10 cellular contexts compared by ENCODE assay signal in the genomic region with DNA sequence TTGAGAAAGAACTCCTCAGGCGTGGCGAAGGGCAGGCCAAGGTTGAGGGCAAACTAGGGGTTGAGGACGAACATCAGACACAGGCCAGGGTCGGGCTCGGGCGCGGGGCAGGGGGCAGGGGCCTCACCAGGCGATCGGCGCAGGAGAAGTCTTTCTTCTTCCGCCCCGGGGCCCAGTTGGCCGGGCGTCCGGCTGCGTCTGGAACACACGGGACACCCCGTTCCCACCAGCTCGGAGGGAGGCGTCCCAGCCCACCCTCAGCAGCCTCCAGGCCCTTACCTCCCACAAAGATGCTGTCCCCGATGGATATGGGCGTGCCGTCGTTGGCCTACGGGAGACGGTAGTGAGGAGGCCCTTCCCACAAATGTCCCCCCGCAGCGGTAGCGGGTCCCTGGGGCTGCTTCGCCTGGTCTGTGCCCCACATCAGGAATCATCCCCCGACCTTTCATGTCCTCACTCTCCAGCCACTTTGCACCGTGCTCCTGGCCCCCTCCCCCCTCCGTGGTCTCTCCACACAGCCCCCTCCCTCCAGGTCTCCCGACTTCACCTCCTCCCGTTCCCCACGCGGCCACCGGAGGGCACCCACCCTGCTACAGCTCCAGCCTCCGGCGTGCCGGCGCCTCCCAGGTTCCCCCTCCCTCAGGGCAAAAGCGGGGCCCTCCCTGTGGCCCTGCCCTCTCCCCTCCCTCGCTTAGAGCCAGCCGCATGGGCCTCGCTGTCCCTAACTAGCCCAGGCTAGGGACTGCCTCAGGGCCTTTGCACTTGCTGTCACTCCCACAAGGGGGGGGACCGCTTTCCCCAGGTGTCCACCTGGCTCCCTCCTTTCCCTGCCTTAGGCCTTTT. TPM values are rescaled to one million over a fixed set of nuclear protein-coding genes. Genes with fewer than 3 reads are reported as not detected.
DNase-seq lines count a peak whose midpoint lies in the region; ATAC-seq, FAIRE-seq and TF ChIP-seq lines count a peak whose summit lies in the region.
"Had no signal": no experiment of that assay in that cellular context is flagged by ENCODE, and none has a peak within 500 bp of the region (broad histone marks: within the 10 kb centered on the region; RNA-seq: fewer than 3 reads in every experiment).

No MANE protein-coding gene starts in this region.

- no peaks in the 10 kb centered on the region for H3K27me3 ChIP-seq in HUES64 (ENCODE audit: insufficient read depth, low read length)
- H3K27me3 ChIP-seq in colonic mucosa, result no peaks in the 10 kb centered on the region
- H3K27me3 ChIP-seq in ovary, result no peaks in the 10 kb centered on the region

- TF ChIP-seq EP300 in ovary (IDR thresholded peaks at IDR 0.05), result no peak

- H3K27ac ChIP-seq in HUES64 (ENCODE audit: low read depth, low read length) (0 out of 2 replicates have a peak overlapping the region, but pooled peaks have one; percentile 29), colonic mucosa (no peak overlapping the region), ovary (peak overlapping the region; percentile 65 to 68), kidney (ENCODE audit: low read depth in 2 of 2, low read length in 2 of 2) (no peak overlapping the region)

- FAIRE-seq in kidney (lab: Jason Lieb, UNC), result no peak

- H3K9ac ChIP-seq in HUES64 (ENCODE audit: low read depth, low read length), result no peak overlapping the region
- H3K9ac ChIP-seq in colonic mucosa (ENCODE audit: low read depth in 2 of 2, low read length in 2 of 2), result no peak overlapping the region
- H3K9ac ChIP-seq in kidney (ENCODE audit: low read length in 2 of 2), result no peak overlapping the region

- no peak for TF ChIP-seq CTCF in colonic mucosa (IDR thresholded peaks at IDR 0.05)
- TF ChIP-seq CTCF in ovary (IDR thresholded peaks at IDR 0.05), result peak in 1 of 3 donors; percentile 10
- TF ChIP-seq CTCF in kidney (IDR thresholded peaks at IDR 0.05; ENCODE audit: borderline replicate concordance, extremely low read depth, insufficient read depth), result no peak

- H3K9me3 ChIP-seq in HUES64 (ENCODE audit: insufficient read depth, low read depth, low read length) (no peaks in the 10 kb centered on the region), colonic mucosa (no peaks in the 10 kb centered on the region), ovary (no peaks in the 10 kb centered on the region), kidney (ENCODE audit: control insufficient read depth in 1 of 2, low read length in 2 of 2) (no peaks in the 10 kb centered on the region)

- ATAC-seq in GM18868 (IDR thresholded peaks at IDR 0.05; ENCODE audit: unreplicated experiment), result no peak
- ATAC-seq: activated CD8-positive, alpha-beta T cell treated with anti-CD3 and anti-CD28 coated beads, Interleukin-2, amount 10 ng/mL, durations not matched to agents 7 days and 5 days had no signal

- peak; percentile 7 for DNase-seq in NCI-H2171 (lab: John Stamatoyannopoulos, UW)
- no peak for DNase-seq in NCI-H2171 treated with DMSO at 0.1 percent for 48 hours (lab: John Stamatoyannopoulos, UW)
- DNase-seq in colonic mucosa, result peak; percentile 26
- peak; percentile 54 to 89 (median 56) for DNase-seq in ovary
- no peak for DNase-seq in kidney
- no peak for DNase-seq in NCI-H1048 (lab: John Stamatoyannopoulos, UW)
- DNase-seq: activated CD8-positive, alpha-beta T cell treated with anti-CD3 and anti-CD28 coated beads, Interleukin-2, amount 10 ng/mL, durations not matched to agents 7 days and 5 days; stimulated activated CD4-positive, alpha-beta T cell treated with anti-CD3 and anti-CD28 coated beads, Interleukin-2, amount 100 ng/mL, for 48 hours had no signal

- H3K4me1 ChIP-seq in HUES64 (ENCODE audit: insufficient read depth, low read length) (0 out of 2 replicates have a peak, but pooled peaks cover under 1% of the 10 kb centered on the region), colonic mucosa (peaks cover 15% of the 10 kb centered on the region), ovary (ENCODE audit: insufficient read depth) (peaks cover 17% of the 10 kb centered on the region), kidney (ENCODE audit: control insufficient read depth in 1 of 2, insufficient read depth in 1 of 2, low read depth in 1 of 2, low read length in 2 of 2) (peaks cover 8 to 14% of the 10 kb centered on the region in 2 donors)

- intact Hi-C loops in colonic mucosa (cut with DNase I) (loop anchor here (10.0 kb wide), 1 partner anchor 48 kb away; the partner anchor contains the start of genes FUZ and MED25), ovary (cut with DNase I) (loop anchor here in 1 of 4 donors (5.0 kb wide), 1 partner anchor 55 kb away; no protein-coding TSS in a partner anchor), kidney (cut with DNase I) (no loop called here)

- TF ChIP-seq POLR2A in ovary (IDR thresholded peaks at IDR 0.05), result no peak

- peaks cover 64% of the 10 kb centered on the region for H3K36me3 ChIP-seq in HUES64 (ENCODE audit: insufficient read depth, low read length)
- no peaks in the 10 kb centered on the region for H3K36me3 ChIP-seq in colonic mucosa
- H3K36me3 ChIP-seq in ovary, result no peaks in the 10 kb centered on the region
- H3K36me3 ChIP-seq in kidney (ENCODE audit: control insufficient read depth in 1 of 2, insufficient read depth in 2 of 2, low read length in 2 of 2), result peaks cover 11 to 23% of the 10 kb centered on the region in 2 donors

- no peak overlapping the region for H3K4me3 ChIP-seq in HUES64 (ENCODE audit: low read length)
- no peak overlapping the region for H3K4me3 ChIP-seq in colonic mucosa
- no peak overlapping the region for H3K4me3 ChIP-seq in ovary
- H3K4me3 ChIP-seq in kidney (ENCODE audit: low read length in 2 of 2), result no peak overlapping the region

- 79% methylated on average over 47 of the region's 47 CpGs for WGBS in HUES64
- WGBS in ovary, 3 donors, result 46 to 62% (median 54%) methylated on average over 44 to 47 of the region's 47 CpGs

RNA-seq across cellular contexts. Expression of gene PNKP, which starts 4.7 kb away (rescaled TPM):
- polyA plus RNA-seq in HUES64 (2013, experiment 1 of 2), result 54.9 TPM
- polyA plus RNA-seq in HUES64 (2013, experiment 2 of 2), result 50.5 TPM
- total RNA-seq in colonic mucosa (100 to 1,000 TPM in 1 of 2 donors, 10 to 100 TPM in 1; 53.7 to 137 TPM), ovary (100 to 1,000 TPM in 1 of 7 donors, 10 to 100 TPM in 6; 47.2 to 111 (median 74.2) TPM), kidney (101 TPM)
- polyA plus RNA-seq in ovary (10 to 100 TPM in 1 of 2 donors, 1 to 10 TPM in 1; 6.8 to 39.0 TPM), kidney (ENCODE audit: insufficient read depth, low read depth, low replicate concordance) (45.5 TPM)

RNA-seq across cellular contexts. Expression of gene PTOV1, which starts 11.7 kb away (rescaled TPM):
- polyA plus RNA-seq in HUES64 (2013, experiment 1 of 2), result 193 TPM
- polyA plus RNA-seq in HUES64 (2013, experiment 2 of 2), result 199 TPM
- total RNA-seq in colonic mucosa (100 to 1,000 TPM; 109 to 128 TPM), ovary (100 to 1,000 TPM; 108 to 256 (median 206) TPM), kidney (118 TPM)
- polyA plus RNA-seq in ovary (100 to 1,000 TPM in 1 of 2 donors, 10 to 100 TPM in 1; 22.2 to 186 TPM), kidney (ENCODE audit: insufficient read depth, low read depth, low replicate concordance) (235 TPM)

RNA-seq across cellular contexts. Expression of gene AKT1S1, which starts 14.5 kb away (rescaled TPM):
- 41.6 TPM for polyA plus RNA-seq in HUES64 (2013, experiment 1 of 2)
- polyA plus RNA-seq in HUES64 (2013, experiment 2 of 2), result 37.1 TPM
- total RNA-seq in colonic mucosa, result 10 to 100 TPM; 32.7 to 74.9 TPM
- total RNA-seq in ovary, result 10 to 100 TPM; 10.6 to 45.3 (median 30.0) TPM
- polyA plus RNA-seq in ovary, result 10 to 100 TPM; 24.3 to 34.8 TPM
- 33.7 TPM for total RNA-seq in kidney
- polyA plus RNA-seq in kidney (ENCODE audit: insufficient read depth, low read depth, low replicate concordance), result 47.2 TPM

RNA-seq across cellular contexts. Expression of gene TBC1D17, which starts 14.9 kb away (rescaled TPM):
- polyA plus RNA-seq in HUES64 (2013, experiment 1 of 2), result 30.9 TPM
- 30.7 TPM for polyA plus RNA-seq in HUES64 (2013, experiment 2 of 2)
- total RNA-seq in colonic mucosa, result 10 to 100 TPM; 29.4 to 33.7 TPM
- total RNA-seq in ovary, result 10 to 100 TPM; 23.1 to 77.5 (median 49.8) TPM
- polyA plus RNA-seq in ovary, result 10 to 100 TPM; 41.3 to 66.9 TPM
- total RNA-seq in kidney, result 43.6 TPM
- 34.8 TPM for polyA plus RNA-seq in kidney (ENCODE audit: insufficient read depth, low read depth, low replicate concordance)

RNA-seq across cellular contexts. Expression of gene IL4I1, which starts 34.1 kb away (rescaled TPM):
- polyA plus RNA-seq in HUES64 (2013, experiment 1 of 2), result 0.60 TPM
- polyA plus RNA-seq in HUES64 (2013, experiment 2 of 2), result 0.25 TPM
- total RNA-seq in colonic mucosa, result 1 to 10 TPM; 1.0 to 2.4 TPM
- 1 to 10 TPM in 4 of 7 donors, under 1 TPM in 2, not detected in 1; 0.24 to 4.3 (median 1.3) TPM for total RNA-seq in ovary
- polyA plus RNA-seq in ovary, result under 1 TPM; 0.35 to 0.43 TPM
- 12.8 TPM for total RNA-seq in kidney
- 0.82 TPM for polyA plus RNA-seq in kidney (ENCODE audit: insufficient read depth, low read depth, low replicate concordance)

Comparison
In these comparisons a context has a peak if more than half of its experiments do, and no peak if none do; other contexts are left out.
1. DNase-seq: peak in NCI-H2171 (single experiment), colonic mucosa (single experiment) and ovary (5 of 5); none in NCI-H2171 treated with DMSO at 0.1 percent for 48 hours (single experiment), kidney (single experiment) and NCI-H1048 (single experiment).
2. H3K27ac ChIP-seq: peak in HUES64 (single experiment) and ovary (2 of 2); none in colonic mucosa (single experiment) and kidney (0 of 2).